Comparison of ENCODE assay signal across 25 cellular contexts in the genomic region with DNA sequence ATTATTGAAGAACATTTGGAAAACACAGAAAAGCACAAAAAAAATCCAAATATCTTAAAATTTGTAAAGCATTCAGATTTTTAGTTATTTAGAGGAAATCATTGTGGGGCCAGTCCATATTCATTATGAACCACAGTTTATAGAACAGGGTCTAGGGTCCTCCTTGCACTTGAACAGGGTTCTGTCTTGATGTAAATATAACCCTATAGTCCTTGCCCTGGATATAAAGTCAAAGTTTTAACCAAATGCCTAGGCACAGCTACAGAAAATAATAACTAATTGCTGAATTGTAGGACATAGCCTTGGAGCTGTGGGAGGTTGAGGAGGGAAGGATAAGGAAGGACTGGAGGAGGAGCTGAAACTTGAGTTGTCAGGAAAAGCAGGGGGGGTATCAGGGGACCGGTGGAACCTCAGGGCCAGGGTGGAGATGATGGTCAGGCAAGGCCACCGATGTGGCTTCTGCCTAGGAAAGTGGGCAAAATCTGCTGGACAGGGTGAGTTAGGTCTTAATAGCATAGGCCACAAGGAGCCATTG. TPM values are rescaled to one million over a fixed set of nuclear protein-coding genes. Genes with fewer than 3 reads are reported as not detected.
DNase-seq lines count a peak whose midpoint lies in the region; ATAC-seq and TF ChIP-seq lines count a peak whose summit lies in the region.
"Had no signal": no experiment of that assay in that cellular context is flagged by ENCODE, and none has a peak within 500 bp of the region (broad histone marks: within the 10 kb centered on the region; RNA-seq: fewer than 3 reads in every experiment).

No MANE protein-coding gene starts in this region.

- in situ Hi-C loops in Panc1 (cut with HindIII; ENCODE audit: low pct_unique_long_range_greater_than_20kb, low sequenced_read_pairs) (no loop called here), GM13976 (cut with MboI; ENCODE audit: low sequenced_read_pairs, unreplicated experiment) (loop anchor here (10.0 kb wide), 2 partner anchors 79 to 409 kb away; no protein-coding TSS in a partner anchor)

- H3K27me3 ChIP-seq in CD4-positive, CD25-positive, alpha-beta regulatory T cell (ENCODE audit: control insufficient read depth, insufficient read depth, low read length), result no peaks in the 10 kb centered on the region
- no peaks in the 10 kb centered on the region for H3K27me3 ChIP-seq in Panc1 (ENCODE audit: control insufficient read depth, insufficient read depth, low read length)
- no peaks in the 10 kb centered on the region for H3K27me3 ChIP-seq in endocrine pancreas (ENCODE audit: control insufficient read depth, insufficient read depth, low read length)
- H3K27me3 ChIP-seq: colonic mucosa, left lung, tibial artery had no signal

- H3K4me1 Mint-ChIP-seq in CD4-positive, CD25-positive, alpha-beta regulatory T cell, result peaks cover 34 to 58% (median 41%) of the 10 kb centered on the region in 4 donors

- peaks cover 0 to 2% (median 0%) of the 10 kb centered on the region in 7 donors for H3K9me3 Mint-ChIP-seq in CD4-positive, CD25-positive, alpha-beta regulatory T cell
- H3K9me3 Mint-ChIP-seq: activated naive CD8-positive, alpha-beta T cell treated with anti-CD3 and anti-CD28 coated beads for 36 hours; CD4-positive, alpha-beta memory T cell; H9 had no signal

- H3K9me3 ChIP-seq in CD4-positive, CD25-positive, alpha-beta regulatory T cell (ENCODE audit: control insufficient read depth in 2 of 2, low read length in 2 of 2), result no peaks in the 10 kb centered on the region
- H3K9me3 ChIP-seq in Panc1 (ENCODE audit: control insufficient read depth, insufficient read depth, low read depth, low read length), result no peaks in the 10 kb centered on the region
- H3K9me3 ChIP-seq in endocrine pancreas (ENCODE audit: control insufficient read depth, low read length), result no peaks in the 10 kb centered on the region
- H3K9me3 ChIP-seq: colonic mucosa, left lung, tibial artery had no signal

- H3K4me1 ChIP-seq in CD4-positive, CD25-positive, alpha-beta regulatory T cell (ENCODE audit: control insufficient read depth, insufficient read depth, low read length, poor library complexity, severe bottlenecking), result peaks cover 21% of the 10 kb centered on the region
- H3K4me1 ChIP-seq in Panc1 (ENCODE audit: control insufficient read depth, insufficient read depth, low read length), result no peaks in the 10 kb centered on the region
- H3K4me1 ChIP-seq in endocrine pancreas (ENCODE audit: control insufficient read depth, insufficient read depth, low read length), result peaks cover 16% of the 10 kb centered on the region
- H3K4me1 ChIP-seq: colonic mucosa had no signal

- peaks cover 10% of the 10 kb centered on the region for H3K36me3 Mint-ChIP-seq in CD4-positive, CD25-positive, alpha-beta regulatory T cell

- H3K36me3 ChIP-seq in CD4-positive, CD25-positive, alpha-beta regulatory T cell (ENCODE audit: control insufficient read depth, insufficient read depth, low read length), result peaks cover 20% of the 10 kb centered on the region
- H3K36me3 ChIP-seq in Panc1 (ENCODE audit: control insufficient read depth, insufficient read depth, low read length) (no peaks in the 10 kb centered on the region), endocrine pancreas (ENCODE audit: control insufficient read depth, insufficient read depth, low read length) (peaks cover 2% of the 10 kb centered on the region)
- H3K36me3 ChIP-seq: colonic mucosa had no signal

- no TSS peak for BruUV-seq in Panc1 (replicated peaks; lab: Mats Ljungman, UMichigan)

- H3K9ac ChIP-seq in endocrine pancreas (ENCODE audit: control insufficient read depth, insufficient read depth, low read length), result peak overlapping the region; percentile 6

- POLR2A ChIA-PET in Panc1 (lab: Charles Lee), result no interaction called here

- H3K27me3 Mint-ChIP-seq in CD4-positive, CD25-positive, alpha-beta regulatory T cell, result no peaks in the 10 kb centered on the region
- H3K27me3 Mint-ChIP-seq: activated CD4-positive, alpha-beta T cell treated with anti-CD3 and anti-CD28 coated beads for 36 hours; activated naive CD8-positive, alpha-beta T cell treated with anti-CD3 and anti-CD28 coated beads for 36 hours; CD4-positive, alpha-beta memory T cell had no signal

- ATAC-seq in CD4-positive, CD25-positive, alpha-beta regulatory T cell (ENCODE audit: low read depth in 2 of 2), result no peak
- ATAC-seq in Panc1, result peak; percentile 20; the same call in 1 of the 2 replicates
- peak; percentile 36 for ATAC-seq in sciatic nerve
- ATAC-seq in esophagus mucosa, result no peak
- ATAC-seq: activated CD4-positive, alpha-beta T cell treated with anti-CD3 and anti-CD28 coated beads for 36 hours had no signal

- intact Hi-C loops in Panc1 (cut with micrococcal nuclease; ENCODE audit: unreplicated experiment), result loop anchor here (1.0 to 10.0 kb wide), 2 partner anchors 139 to 398 kb away; no protein-coding TSS in a partner anchor
- intact Hi-C loops in sciatic nerve (cut with DNase I), result no loop called here

- peak overlapping the region in 1 of 4 donors; percentile 57 for H3K4me3 Mint-ChIP-seq in CD4-positive, CD25-positive, alpha-beta regulatory T cell
- H3K4me3 Mint-ChIP-seq: activated CD4-positive, alpha-beta T cell treated with anti-CD3 and anti-CD28 coated beads for 36 hours; activated naive CD8-positive, alpha-beta T cell treated with anti-CD3 and anti-CD28 coated beads for 36 hours; H9 had no signal

- H3K27ac Mint-ChIP-seq in CD4-positive, CD25-positive, alpha-beta regulatory T cell, result peak overlapping the region in 2 of 3 donors; percentile 56 to 64
- H3K27ac Mint-ChIP-seq: activated CD4-positive, alpha-beta T cell treated with anti-CD3 and anti-CD28 coated beads for 36 hours; activated naive CD8-positive, alpha-beta T cell treated with anti-CD3 and anti-CD28 coated beads for 36 hours had no signal

- H3K27ac ChIP-seq in CD4-positive, CD25-positive, alpha-beta regulatory T cell (ENCODE audit: insufficient read depth, low read length, poor library complexity, severe bottlenecking), result no peak overlapping the region
- no peak overlapping the region for H3K27ac ChIP-seq in Panc1 (ENCODE audit: low read length)
- H3K27ac ChIP-seq: colonic mucosa, left lung, tibial artery had no signal

- no peak for DNase-seq in CD4-positive, CD25-positive, alpha-beta regulatory T cell
- DNase-seq in Panc1 (ENCODE audit: low read depth, low spot score) (no peak), sciatic nerve (ENCODE audit: low spot score) (no peak), AML-193 (lab: John Stamatoyannopoulos, UW) (no peak), GM13976 (ENCODE audit: low spot score) (no peak)
- DNase-seq: activated effector memory CD4-positive, alpha-beta T cell treated with anti-CD3 and anti-CD28 coated beads, Interleukin-2, amount 50 U/mL, for 16 hours; activated naive CD8-positive, alpha-beta T cell treated with anti-CD3 and anti-CD28 coated beads for 36 hours; activated T-cell treated with anti-CD3 and anti-CD28 coated beads, Interleukin-2, amount 50 U/mL, for 1 hour; aorta; effector memory CD4-positive, alpha-beta T cell; H9; left lung; NCI-H446 treated with DMSO at 0.1 percent for 48 hours; stimulated activated CD4-positive, alpha-beta T cell treated with anti-CD3 and anti-CD28 coated beads, Interleukin-4, amount 100 ng/mL, for 4 hours; tibial artery had no signal

- H3K4me3 ChIP-seq in CD4-positive, CD25-positive, alpha-beta regulatory T cell (ENCODE audit: low read depth, low read length), result no peak overlapping the region
- H3K4me3 ChIP-seq in Panc1 (ENCODE audit: low read depth in 2 of 2, low read length in 2 of 2) (no peak overlapping the region), endocrine pancreas (ENCODE audit: control insufficient read depth, insufficient read depth, low read length) (no peak overlapping the region)
- H3K4me3 ChIP-seq: colonic mucosa, K562, left lung, tibial artery had no signal

- CTCF ChIA-PET in Panc1 (lab: Charles Lee), result interaction anchor here (1.0 kb wide), 1 partner anchor 186 kb away, joined by 4 read pairs; no protein-coding TSS in a partner anchor

- TF ChIP-seq CTCF in Panc1 (IDR thresholded peaks at IDR 0.05) (peak; percentile 58), GM13976 (IDR thresholded peaks at IDR 0.05; ENCODE audit: borderline replicate concordance, control extremely low read depth, extremely low read depth, insufficient read depth, missing control alignments) (no peak)

RNA-seq across cellular contexts. Expression of a gene that starts 25.7 kb away (rescaled TPM):
- total RNA-seq in CD4-positive, CD25-positive, alpha-beta regulatory T cell, result 13.5 TPM
- 10 to 100 TPM; 11.1 to 24.2 (median 22.3) TPM for polyA plus RNA-seq in CD4-positive, CD25-positive, alpha-beta regulatory T cell
- total RNA-seq in Panc1 (2021; ENCODE audit: unreplicated experiment) (38.2 TPM), sciatic nerve (18.3 TPM), esophagus mucosa (14.0 TPM)
- polyA plus RNA-seq in Panc1 (2012; ENCODE audit: insufficient read length), result 22.5 TPM

RNA-seq across cellular contexts. Expression of a gene that starts 41.6 kb away (rescaled TPM):
- not detected for total RNA-seq in CD4-positive, CD25-positive, alpha-beta regulatory T cell
- polyA plus RNA-seq in CD4-positive, CD25-positive, alpha-beta regulatory T cell, result not detected
- total RNA-seq in Panc1 (2021; ENCODE audit: unreplicated experiment) (not detected), sciatic nerve (not detected), esophagus mucosa (0.12 TPM)
- not detected for polyA plus RNA-seq in Panc1 (2012; ENCODE audit: insufficient read length)
- total RNA-seq: activated CD4-positive, alpha-beta T cell treated with anti-CD3 and anti-CD28 coated beads for 36 hours; activated naive CD8-positive, alpha-beta T cell treated with anti-CD3 and anti-CD28 coated beads for 36 hours; aorta; CD4-positive, alpha-beta memory T cell; Daoy; epithelial cell of proximal tubule; H9; K562; M059J; pulmonary artery endothelial cell had no signal
- polyA plus RNA-seq: CD4-positive, alpha-beta memory T cell; K562 had no signal

RNA-seq across cellular contexts. Expression of a gene that starts 46.1 kb away (rescaled TPM):
- total RNA-seq in CD4-positive, CD25-positive, alpha-beta regulatory T cell, result 0.12 TPM
- not detected for polyA plus RNA-seq in CD4-positive, CD25-positive, alpha-beta regulatory T cell
- 0.21 TPM for total RNA-seq in Panc1 (2021; ENCODE audit: unreplicated experiment)
- 0.27 TPM for polyA plus RNA-seq in Panc1 (2012; ENCODE audit: insufficient read length)
- total RNA-seq in sciatic nerve, result 0.22 TPM
- total RNA-seq in esophagus mucosa, result 1.0 TPM
- total RNA-seq: Daoy, epithelial cell of proximal tubule, H9, K562, pulmonary artery endothelial cell had no signal
- polyA plus RNA-seq: CD4-positive, alpha-beta memory T cell; K562 had no signal

Comparison
In these comparisons a context has a peak if more than half of its experiments do, and no peak if none do; other contexts are left out.
1. ATAC-seq: peak in Panc1 (single experiment) and sciatic nerve (single experiment); none in CD4-positive, CD25-positive, alpha-beta regulatory T cell (0 of 2) and esophagus mucosa (single experiment).